In genomic region chr7:43535031-43535451, GRCh38 we compare ENCODE assay signal across 1 cellular context.
TF ChIP-seq lines count a peak whose summit lies in the region.

No MANE protein-coding gene starts in this region.

TF ChIP-seq in HepG2, 621 proteins besides CTCF, POLR2A, EP300 and RAD21 (continued from another document):
- TF ChIP-seq ZBED4 (CRISPR knock-in tag; IDR thresholded peaks at IDR 0.05; ENCODE audit: borderline replicate concordance) (no peak), ZNF850 (CRISPR knock-in tag; conservative IDR thresholded peaks at IDR 0.05) (no peak), ZNF251 (CRISPR knock-in tag; IDR thresholded peaks at IDR 0.05) (no peak), SIX1 (CRISPR knock-in tag; IDR thresholded peaks at IDR 0.05; ENCODE audit: borderline replicate concordance) (no peak), ZNF296 (CRISPR knock-in tag; conservative IDR thresholded peaks at IDR 0.05) (no peak), ARHGAP35 (CRISPR knock-in tag; IDR thresholded peaks at IDR 0.05; ENCODE audit: borderline replicate concordance) (no peak), ATF3 (CRISPR knock-in tag; IDR thresholded peaks at IDR 0.05) (no peak), DMTF1 (CRISPR knock-in tag; IDR thresholded peaks at IDR 0.05) (no peak), ZNF598 (CRISPR knock-in tag; IDR thresholded peaks at IDR 0.05; ENCODE audit: borderline replicate concordance) (no peak), NCOA2 (CRISPR knock-in tag; IDR thresholded peaks at IDR 0.05) (no peak)
- TF ChIP-seq, protein P1, sequence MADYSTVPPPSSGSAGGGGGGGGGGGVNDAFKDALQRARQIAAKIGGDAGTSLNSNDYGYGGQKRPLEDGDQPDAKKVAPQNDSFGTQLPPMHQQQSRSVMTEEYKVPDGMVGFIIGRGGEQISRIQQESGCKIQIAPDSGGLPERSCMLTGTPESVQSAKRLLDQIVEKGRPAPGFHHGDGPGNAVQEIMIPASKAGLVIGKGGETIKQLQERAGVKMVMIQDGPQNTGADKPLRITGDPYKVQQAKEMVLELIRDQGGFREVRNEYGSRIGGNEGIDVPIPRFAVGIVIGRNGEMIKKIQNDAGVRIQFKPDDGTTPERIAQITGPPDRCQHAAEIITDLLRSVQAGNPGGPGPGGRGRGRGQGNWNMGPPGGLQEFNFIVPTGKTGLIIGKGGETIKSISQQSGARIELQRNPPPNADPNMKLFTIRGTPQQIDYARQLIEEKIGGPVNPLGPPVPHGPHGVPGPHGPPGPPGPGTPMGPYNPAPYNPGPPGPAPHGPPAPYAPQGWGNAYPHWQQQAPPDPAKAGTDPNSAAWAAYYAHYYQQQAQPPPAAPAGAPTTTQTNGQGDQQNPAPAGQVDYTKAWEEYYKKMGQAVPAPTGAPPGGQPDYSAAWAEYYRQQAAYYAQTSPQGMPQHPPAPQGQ (CRISPR knock-in tag; IDR thresholded peaks at IDR 0.05; ENCODE audit: borderline replicate concordance) = no peak
TF ChIP-seq in HepG2: peak in this region for 0.
